ENCODE assay signal across 10 cellular contexts in the genomic region with DNA sequence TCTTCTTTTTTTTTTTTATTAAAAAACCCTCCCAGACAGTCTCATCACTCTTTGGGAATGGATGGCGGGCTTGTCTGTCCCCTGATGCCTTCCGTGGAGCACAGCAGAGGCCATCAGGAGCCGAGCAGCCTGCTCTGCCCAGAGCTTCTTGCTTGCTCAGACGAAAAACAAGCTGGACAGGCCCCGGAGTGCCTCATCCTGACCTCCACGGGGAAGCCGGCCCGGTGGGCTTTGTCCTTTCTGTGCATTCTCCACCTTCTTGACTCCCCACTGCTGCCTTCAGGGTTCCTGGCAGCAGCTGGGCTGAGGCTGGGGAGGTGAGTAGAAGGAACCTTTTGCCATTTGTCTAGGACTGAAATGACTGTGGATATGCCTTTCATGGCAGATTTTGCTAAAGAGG.
"Had no signal": no experiment of that assay in that cellular context is flagged by ENCODE, and none has a peak within 500 bp of the region (broad histone marks: within the 10 kb centered on the region; RNA-seq: fewer than 3 reads in every experiment).

No MANE protein-coding gene starts in this region.

- DNase-seq: activated T-cell treated with anti-CD3 and anti-CD28 coated beads, Interleukin-2, amount 50 U/mL, for 1 hour; hippocampal formation; left cardiac atrium; lower lobe of right lung; naive B cell; stimulated activated CD4-positive, alpha-beta T cell treated with anti-CD3 and anti-CD28 coated beads, Interleukin-4, amount 100 ng/mL, for 1 hour; stimulated activated CD8-positive, alpha-beta memory T cell treated with anti-CD3 and anti-CD28 coated beads, Interleukin-4, amount 100 ng/mL, for 48 hours had no signal

- H3K4me3 Mint-ChIP-seq: activated naive CD4-positive, alpha-beta T cell treated with anti-CD3 and anti-CD28 coated beads, Interleukin-2, amount 50 U/mL, for 24 hours; brain; naive B cell; stimulated activated naive CD8-positive, alpha-beta T cell treated with anti-CD3 and anti-CD28 coated beads, Interleukin-15, Interleukin-2, amounts not matched to agents 100 ng/mL and 50 ng/mL, for 24 hours had no signal

- H3K9me3 Mint-ChIP-seq: activated naive CD4-positive, alpha-beta T cell treated with anti-CD3 and anti-CD28 coated beads, Interleukin-2, amount 50 U/mL, for 24 hours; brain; naive B cell; stimulated activated naive CD8-positive, alpha-beta T cell treated with anti-CD3 and anti-CD28 coated beads, Interleukin-15, Interleukin-2, amounts not matched to agents 100 ng/mL and 50 ng/mL, for 24 hours had no signal

- H3K9me3 ChIP-seq: lower lobe of right lung had no signal

- ATAC-seq: left cardiac atrium, lower lobe of right lung had no signal

- H3K36me3 Mint-ChIP-seq: brain, naive B cell had no signal

- H3K36me3 ChIP-seq: lower lobe of right lung had no signal

- H3K27ac Mint-ChIP-seq: activated naive CD4-positive, alpha-beta T cell treated with anti-CD3 and anti-CD28 coated beads, Interleukin-2, amount 50 U/mL, for 24 hours; naive B cell; stimulated activated naive CD8-positive, alpha-beta T cell treated with anti-CD3 and anti-CD28 coated beads, Interleukin-15, Interleukin-2, amounts not matched to agents 100 ng/mL and 50 ng/mL, for 24 hours had no signal

- H3K27ac ChIP-seq: lower lobe of right lung had no signal

- H3K27me3 Mint-ChIP-seq: activated naive CD4-positive, alpha-beta T cell treated with anti-CD3 and anti-CD28 coated beads, Interleukin-2, amount 50 U/mL, for 24 hours; naive B cell; stimulated activated naive CD8-positive, alpha-beta T cell treated with anti-CD3 and anti-CD28 coated beads, Interleukin-15, Interleukin-2, amounts not matched to agents 100 ng/mL and 50 ng/mL, for 24 hours had no signal

- H3K4me3 ChIP-seq: lower lobe of right lung had no signal
